1 cellular context compared by ENCODE assay signal in the genomic region with DNA sequence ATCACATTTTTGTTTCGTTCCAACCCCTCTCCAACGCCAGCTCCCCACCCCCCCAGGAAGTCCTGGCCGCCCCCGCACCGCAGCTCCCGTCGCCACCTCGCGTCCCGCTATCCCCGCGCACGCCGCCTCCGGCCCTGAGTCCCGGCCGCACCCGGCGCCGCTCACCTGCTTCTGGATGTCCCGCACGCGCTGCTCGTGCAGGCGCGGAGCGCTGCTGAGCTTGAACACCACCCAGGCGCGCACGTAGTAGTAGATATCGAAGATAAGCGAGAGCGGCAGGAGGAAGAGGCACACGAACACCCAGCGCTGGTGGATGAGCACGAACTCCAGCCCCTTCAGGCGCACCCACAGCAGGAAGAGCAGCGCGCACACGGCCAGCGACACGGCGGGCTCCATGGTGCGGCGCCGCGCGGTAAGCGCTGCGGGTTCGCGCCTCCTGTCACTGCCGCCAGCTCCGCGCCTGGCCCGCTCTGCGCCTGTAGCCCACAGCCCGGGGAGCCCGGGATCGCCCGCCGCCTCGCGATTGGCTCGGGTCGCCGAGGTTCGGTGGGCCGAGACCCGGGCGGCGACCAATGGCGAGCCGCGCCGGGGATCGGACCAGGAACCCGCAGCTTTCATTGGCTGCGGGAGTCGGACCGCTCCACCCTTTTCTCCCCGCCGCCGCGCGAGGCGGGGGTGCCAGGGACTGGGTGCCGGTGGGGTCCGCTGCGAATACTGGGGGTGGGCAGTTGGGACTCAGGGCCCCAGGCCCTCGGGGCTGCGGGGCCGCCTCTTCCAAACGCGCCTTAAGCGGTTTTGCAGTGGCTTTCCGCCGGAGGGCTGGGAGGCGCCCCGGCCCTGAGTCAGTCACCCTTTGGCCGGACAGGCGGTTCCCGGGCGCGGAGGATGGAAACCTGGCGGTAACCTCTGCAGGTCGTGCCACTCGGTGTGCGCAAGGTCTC.
TF ChIP-seq lines count a peak whose summit lies in the region.

A gene with protein sequence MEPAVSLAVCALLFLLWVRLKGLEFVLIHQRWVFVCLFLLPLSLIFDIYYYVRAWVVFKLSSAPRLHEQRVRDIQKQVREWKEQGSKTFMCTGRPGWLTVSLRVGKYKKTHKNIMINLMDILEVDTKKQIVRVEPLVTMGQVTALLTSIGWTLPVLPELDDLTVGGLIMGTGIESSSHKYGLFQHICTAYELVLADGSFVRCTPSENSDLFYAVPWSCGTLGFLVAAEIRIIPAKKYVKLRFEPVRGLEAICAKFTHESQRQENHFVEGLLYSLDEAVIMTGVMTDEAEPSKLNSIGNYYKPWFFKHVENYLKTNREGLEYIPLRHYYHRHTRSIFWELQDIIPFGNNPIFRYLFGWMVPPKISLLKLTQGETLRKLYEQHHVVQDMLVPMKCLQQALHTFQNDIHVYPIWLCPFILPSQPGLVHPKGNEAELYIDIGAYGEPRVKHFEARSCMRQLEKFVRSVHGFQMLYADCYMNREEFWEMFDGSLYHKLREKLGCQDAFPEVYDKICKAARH (minus strand): TSS at position 472 of the 941 bp plus-strand sequence. CDS start 76 bp downstream, at position 396.

TF ChIP-seq in HepG2, 621 proteins besides CTCF, POLR2A, EP300 and RAD21 (continued from another document and continues in another):
- TF ChIP-seq, protein P1, sequence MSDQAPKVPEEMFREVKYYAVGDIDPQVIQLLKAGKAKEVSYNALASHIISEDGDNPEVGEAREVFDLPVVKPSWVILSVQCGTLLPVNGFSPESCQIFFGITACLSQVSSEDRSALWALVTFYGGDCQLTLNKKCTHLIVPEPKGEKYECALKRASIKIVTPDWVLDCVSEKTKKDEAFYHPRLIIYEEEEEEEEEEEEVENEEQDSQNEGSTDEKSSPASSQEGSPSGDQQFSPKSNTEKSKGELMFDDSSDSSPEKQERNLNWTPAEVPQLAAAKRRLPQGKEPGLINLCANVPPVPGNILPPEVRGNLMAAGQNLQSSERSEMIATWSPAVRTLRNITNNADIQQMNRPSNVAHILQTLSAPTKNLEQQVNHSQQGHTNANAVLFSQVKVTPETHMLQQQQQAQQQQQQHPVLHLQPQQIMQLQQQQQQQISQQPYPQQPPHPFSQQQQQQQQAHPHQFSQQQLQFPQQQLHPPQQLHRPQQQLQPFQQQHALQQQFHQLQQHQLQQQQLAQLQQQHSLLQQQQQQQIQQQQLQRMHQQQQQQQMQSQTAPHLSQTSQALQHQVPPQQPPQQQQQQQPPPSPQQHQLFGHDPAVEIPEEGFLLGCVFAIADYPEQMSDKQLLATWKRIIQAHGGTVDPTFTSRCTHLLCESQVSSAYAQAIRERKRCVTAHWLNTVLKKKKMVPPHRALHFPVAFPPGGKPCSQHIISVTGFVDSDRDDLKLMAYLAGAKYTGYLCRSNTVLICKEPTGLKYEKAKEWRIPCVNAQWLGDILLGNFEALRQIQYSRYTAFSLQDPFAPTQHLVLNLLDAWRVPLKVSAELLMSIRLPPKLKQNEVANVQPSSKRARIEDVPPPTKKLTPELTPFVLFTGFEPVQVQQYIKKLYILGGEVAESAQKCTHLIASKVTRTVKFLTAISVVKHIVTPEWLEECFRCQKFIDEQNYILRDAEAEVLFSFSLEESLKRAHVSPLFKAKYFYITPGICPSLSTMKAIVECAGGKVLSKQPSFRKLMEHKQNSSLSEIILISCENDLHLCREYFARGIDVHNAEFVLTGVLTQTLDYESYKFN (CRISPR knock-in tag; conservative IDR thresholded peaks at IDR 0.05): no peak; the same call in 1 of the 2 replicates
- TF ChIP-seq ARID2 (CRISPR knock-in tag; IDR thresholded peaks at IDR 0.05; ENCODE audit: borderline replicate concordance): no peak
- no peak for TF ChIP-seq HHEX (CRISPR knock-in tag; IDR thresholded peaks at IDR 0.05)
- no peak for TF ChIP-seq ASH2L (IDR thresholded peaks at IDR 0.05; ENCODE audit: insufficient read length, low read depth, low read length)
- TF ChIP-seq NCOA2 (CRISPR knock-in tag; IDR thresholded peaks at IDR 0.05): peak; percentile 5; the same call in 1 of the 2 replicates
- TF ChIP-seq RFXANK (CRISPR knock-in tag; IDR thresholded peaks at IDR 0.05): no peak
- no peak for TF ChIP-seq ZNF143 (CRISPR knock-in tag; IDR thresholded peaks at IDR 0.05)
- TF ChIP-seq SIN3A (IDR thresholded peaks at IDR 0.05; ENCODE audit: borderline replicate concordance, low read depth, low read length): peak; percentile 92; the same call in 1 of the 2 replicates
- peak; percentile 54; the same call in 1 of the 2 replicates for TF ChIP-seq ZNF891 (CRISPR knock-in tag; IDR thresholded peaks at IDR 0.05)
- TF ChIP-seq, protein P2, sequence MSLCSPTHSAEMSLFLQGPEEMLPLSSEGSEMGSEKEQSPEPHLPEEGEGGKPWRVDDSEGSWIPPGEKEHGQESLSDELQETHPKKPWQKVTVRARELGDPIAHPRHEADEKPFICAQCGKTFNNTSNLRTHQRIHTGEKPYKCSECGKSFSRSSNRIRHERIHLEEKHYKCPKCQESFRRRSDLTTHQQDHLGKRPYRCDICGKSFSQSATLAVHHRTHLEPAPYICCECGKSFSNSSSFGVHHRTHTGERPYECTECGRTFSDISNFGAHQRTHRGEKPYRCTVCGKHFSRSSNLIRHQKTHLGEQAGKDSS (CRISPR knock-in tag; IDR thresholded peaks at IDR 0.05; ENCODE audit: borderline replicate concordance, low read depth): no peak; the same call in 1 of the 2 replicates
- TF ChIP-seq ZNF138 (CRISPR knock-in tag; IDR thresholded peaks at IDR 0.05; ENCODE audit: low read depth): peak; percentile 22; the same call in 1 of the 2 replicates
- TF ChIP-seq ZNF546 (CRISPR knock-in tag; conservative IDR thresholded peaks at IDR 0.05): peak; percentile 75
- TF ChIP-seq, protein P3, sequence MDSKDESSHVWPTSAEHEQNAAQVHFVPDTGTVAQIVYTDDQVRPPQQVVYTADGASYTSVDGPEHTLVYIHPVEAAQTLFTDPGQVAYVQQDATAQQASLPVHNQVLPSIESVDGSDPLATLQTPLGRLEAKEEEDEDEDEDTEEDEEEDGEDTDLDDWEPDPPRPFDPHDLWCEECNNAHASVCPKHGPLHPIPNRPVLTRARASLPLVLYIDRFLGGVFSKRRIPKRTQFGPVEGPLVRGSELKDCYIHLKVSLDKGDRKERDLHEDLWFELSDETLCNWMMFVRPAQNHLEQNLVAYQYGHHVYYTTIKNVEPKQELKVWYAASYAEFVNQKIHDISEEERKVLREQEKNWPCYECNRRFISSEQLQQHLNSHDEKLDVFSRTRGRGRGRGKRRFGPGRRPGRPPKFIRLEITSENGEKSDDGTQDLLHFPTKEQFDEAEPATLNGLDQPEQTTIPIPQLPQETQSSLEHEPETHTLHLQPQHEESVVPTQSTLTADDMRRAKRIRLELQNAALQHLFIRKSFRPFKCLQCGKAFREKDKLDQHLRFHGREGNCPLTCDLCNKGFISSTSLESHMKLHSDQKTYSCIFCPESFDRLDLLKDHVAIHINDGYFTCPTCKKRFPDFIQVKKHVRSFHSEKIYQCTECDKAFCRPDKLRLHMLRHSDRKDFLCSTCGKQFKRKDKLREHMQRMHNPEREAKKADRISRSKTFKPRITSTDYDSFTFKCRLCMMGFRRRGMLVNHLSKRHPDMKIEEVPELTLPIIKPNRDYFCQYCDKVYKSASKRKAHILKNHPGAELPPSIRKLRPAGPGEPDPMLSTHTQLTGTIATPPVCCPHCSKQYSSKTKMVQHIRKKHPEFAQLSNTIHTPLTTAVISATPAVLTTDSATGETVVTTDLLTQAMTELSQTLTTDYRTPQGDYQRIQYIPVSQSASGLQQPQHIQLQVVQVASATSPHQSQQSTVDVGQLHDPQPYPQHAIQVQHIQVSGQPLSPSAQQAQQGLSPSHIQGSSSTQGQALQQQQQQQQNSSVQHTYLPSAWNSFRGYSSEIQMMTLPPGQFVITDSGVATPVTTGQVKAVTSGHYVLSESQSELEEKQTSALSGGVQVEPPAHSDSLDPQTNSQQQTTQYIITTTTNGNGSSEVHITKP (CRISPR knock-in tag; IDR thresholded peaks at IDR 0.05; ENCODE audit: low read depth): peak; percentile 70; the same call in 1 of the 2 replicates
- TF ChIP-seq CENPT (CRISPR knock-in tag; IDR thresholded peaks at IDR 0.05; ENCODE audit: low read depth): peak; percentile 80; the same call in 1 of the 2 replicates
- TF ChIP-seq ZNF441 (CRISPR knock-in tag; IDR thresholded peaks at IDR 0.05; ENCODE audit: borderline replicate concordance): peak; percentile 88; the same call in 1 of the 2 replicates
- peak; percentile 53; the same call in 1 of the 2 replicates for TF ChIP-seq MYC (CRISPR knock-in tag; IDR thresholded peaks at IDR 0.05; ENCODE audit: borderline replicate concordance)
- TF ChIP-seq, protein P4, sequence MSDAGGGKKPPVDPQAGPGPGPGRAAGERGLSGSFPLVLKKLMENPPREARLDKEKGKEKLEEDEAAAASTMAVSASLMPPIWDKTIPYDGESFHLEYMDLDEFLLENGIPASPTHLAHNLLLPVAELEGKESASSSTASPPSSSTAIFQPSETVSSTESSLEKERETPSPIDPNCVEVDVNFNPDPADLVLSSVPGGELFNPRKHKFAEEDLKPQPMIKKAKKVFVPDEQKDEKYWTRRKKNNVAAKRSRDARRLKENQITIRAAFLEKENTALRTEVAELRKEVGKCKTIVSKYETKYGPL (CRISPR knock-in tag; IDR thresholded peaks at IDR 0.05): peak; percentile 58; the same call in 1 of the 2 replicates
- TF ChIP-seq SCMH1 (CRISPR knock-in tag; IDR thresholded peaks at IDR 0.05; ENCODE audit: borderline replicate concordance): no peak
- no peak for TF ChIP-seq ZNF230 (CRISPR knock-in tag; IDR thresholded peaks at IDR 0.05)
- no peak for TF ChIP-seq RBM22 (optimal IDR thresholded peaks at IDR 0.05; ENCODE audit: low read length)
- TF ChIP-seq NAIF1 (CRISPR knock-in tag; IDR thresholded peaks at IDR 0.05; ENCODE audit: borderline replicate concordance): no peak
- TF ChIP-seq SALL2 (CRISPR knock-in tag; IDR thresholded peaks at IDR 0.05): 0 out of 2 replicates have a peak, but pooled peaks have one; percentile 61
- TF ChIP-seq THAP9 (CRISPR knock-in tag; IDR thresholded peaks at IDR 0.05; ENCODE audit: borderline replicate concordance): no peak; the same call in 1 of the 2 replicates
- no peak; the same call in 1 of the 2 replicates for TF ChIP-seq ZNF773 (CRISPR knock-in tag; IDR thresholded peaks at IDR 0.05; ENCODE audit: borderline replicate concordance)
- TF ChIP-seq NFE2L2 (IDR thresholded peaks at IDR 0.05; ENCODE audit: low read length): no peak
- no peak for TF ChIP-seq SRSF4 (IDR thresholded peaks at IDR 0.05; ENCODE audit: low read depth, low read length, poor library complexity, severe bottlenecking)
- TF ChIP-seq SP2 (CRISPR knock-in tag; IDR thresholded peaks at IDR 0.05): peak; percentile 85
- TF ChIP-seq ATM (IDR thresholded peaks at IDR 0.05; ENCODE audit: borderline replicate concordance): no peak
- no peak for TF ChIP-seq SP140L (CRISPR knock-in tag; IDR thresholded peaks at IDR 0.05; ENCODE audit: borderline replicate concordance)
- peak; percentile 17 for TF ChIP-seq KAT7 (CRISPR knock-in tag; IDR thresholded peaks at IDR 0.05; ENCODE audit: borderline replicate concordance)
- TF ChIP-seq CAMTA2 (CRISPR knock-in tag; IDR thresholded peaks at IDR 0.05; ENCODE audit: borderline replicate concordance): no peak
- peak; percentile 92 for TF ChIP-seq MED8 (CRISPR knock-in tag; IDR thresholded peaks at IDR 0.05; ENCODE audit: insufficient replicate concordance)
- TF ChIP-seq ZNF3 (CRISPR knock-in tag; IDR thresholded peaks at IDR 0.05): no peak
- no peak; the same call in 1 of the 2 replicates for TF ChIP-seq GLI4 (CRISPR knock-in tag; IDR thresholded peaks at IDR 0.05; ENCODE audit: borderline replicate concordance)
- no peak for TF ChIP-seq HNF1A (IDR thresholded peaks at IDR 0.05; ENCODE audit: low read depth)
- TF ChIP-seq HNF1A (CRISPR knock-in tag; IDR thresholded peaks at IDR 0.05; ENCODE audit: borderline replicate concordance): no peak
- TF ChIP-seq ELF1 (CRISPR knock-in tag; IDR thresholded peaks at IDR 0.05): no peak
- TF ChIP-seq RCOR2 (CRISPR knock-in tag; IDR thresholded peaks at IDR 0.05): no peak
- peak; percentile 88; the same call in 1 of the 2 replicates for TF ChIP-seq ZNF670 (CRISPR knock-in tag; IDR thresholded peaks at IDR 0.05; ENCODE audit: borderline replicate concordance)
- TF ChIP-seq DMAP1 (CRISPR knock-in tag; IDR thresholded peaks at IDR 0.05): 0 out of 2 replicates have a peak, but pooled peaks have one; percentile 24
